14 cellular contexts compared by ENCODE assay signal in the genomic region with DNA sequence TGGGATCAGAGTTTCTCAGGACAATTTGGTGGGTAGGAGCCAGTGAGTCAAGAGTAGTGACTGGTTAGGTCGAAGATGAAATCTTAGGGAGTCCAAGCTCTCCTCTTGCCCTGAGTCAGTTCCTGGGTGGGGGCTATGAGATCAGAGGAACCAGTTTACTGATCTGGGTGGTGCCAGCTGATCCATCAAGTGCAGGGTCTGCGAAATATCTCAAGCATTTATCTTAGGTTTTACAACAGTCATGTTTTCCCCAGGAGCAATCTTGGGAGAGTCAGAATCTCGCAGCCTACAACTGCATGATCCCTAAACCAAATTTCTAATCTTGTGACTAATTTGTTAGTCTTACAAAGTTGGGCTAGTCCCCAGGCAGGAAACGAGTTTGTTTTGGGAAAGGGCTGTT.
"Had no signal": no experiment of that assay in that cellular context is flagged by ENCODE, and none has a peak within 500 bp of the region (broad histone marks: within the 10 kb centered on the region; RNA-seq: fewer than 3 reads in every experiment).

No MANE protein-coding gene starts in this region.

- H3K9me3 ChIP-seq: esophagus muscularis mucosa, gastrocnemius medialis, left ventricle myocardium inferior, pancreas, stomach, thyroid gland had no signal

- H3K4me3 ChIP-seq: esophagus muscularis mucosa, gastrocnemius medialis, left ventricle myocardium inferior, pancreas, stomach, thyroid gland had no signal

- H3K4me1 Mint-ChIP-seq: activated naive CD4-positive, alpha-beta T cell treated with anti-CD3 and anti-CD28 coated beads, Interleukin-2, amount 50 U/mL, for 24 hours; neural crest cell had no signal

- H3K4me1 ChIP-seq: esophagus muscularis mucosa, gastrocnemius medialis, left ventricle myocardium inferior, pancreas, stomach, thyroid gland had no signal

- H3K27ac ChIP-seq: esophagus muscularis mucosa, gastrocnemius medialis, left ventricle myocardium inferior, pancreas, stomach, thyroid gland had no signal

- H3K27ac Mint-ChIP-seq: activated naive CD4-positive, alpha-beta T cell treated with anti-CD3 and anti-CD28 coated beads, Interleukin-2, amount 50 U/mL, for 24 hours had no signal

- H3K27me3 Mint-ChIP-seq: activated naive CD4-positive, alpha-beta T cell treated with anti-CD3 and anti-CD28 coated beads, Interleukin-2, amount 50 U/mL, for 24 hours had no signal

- H3K36me3 ChIP-seq: esophagus muscularis mucosa, gastrocnemius medialis, left ventricle myocardium inferior, pancreas, stomach, thyroid gland had no signal

- DNase-seq: activated CD4-positive, alpha-beta T cell treated with anti-CD3 and anti-CD28 coated beads, Interleukin-2, amount 50 U/mL, for 1 hour; activated CD4-positive, CD25-positive, alpha-beta regulatory T cell; activated T-cell treated with anti-CD3 and anti-CD28 coated beads for 4 hours; amygdala; gastrocnemius medialis; kidney; left ventricle myocardium inferior; pancreas; stimulated activated CD4-positive, alpha-beta T cell treated with anti-CD3 and anti-CD28 coated beads, Interleukin-4, amount 100 ng/mL, for 24 hours; stomach; thyroid gland had no signal

- H3K4me3 Mint-ChIP-seq: activated naive CD4-positive, alpha-beta T cell treated with anti-CD3 and anti-CD28 coated beads, Interleukin-2, amount 50 U/mL, for 24 hours; neural crest cell had no signal

- H3K36me3 Mint-ChIP-seq: activated naive CD4-positive, alpha-beta T cell treated with anti-CD3 and anti-CD28 coated beads, Interleukin-2, amount 50 U/mL, for 24 hours had no signal

- H3K27me3 ChIP-seq: esophagus muscularis mucosa, gastrocnemius medialis, pancreas, stomach, thyroid gland had no signal
